ENCODE assay signal across 1 cellular context in genomic region chr1:155687705-155688317, GRCh38.
TF ChIP-seq lines count a peak whose summit lies in the region.

No MANE protein-coding gene starts in this region.

TF ChIP-seq in GM12878, 131 proteins besides CTCF, POLR2A, EP300 and RAD21:
- TF ChIP-seq, protein P1, sequence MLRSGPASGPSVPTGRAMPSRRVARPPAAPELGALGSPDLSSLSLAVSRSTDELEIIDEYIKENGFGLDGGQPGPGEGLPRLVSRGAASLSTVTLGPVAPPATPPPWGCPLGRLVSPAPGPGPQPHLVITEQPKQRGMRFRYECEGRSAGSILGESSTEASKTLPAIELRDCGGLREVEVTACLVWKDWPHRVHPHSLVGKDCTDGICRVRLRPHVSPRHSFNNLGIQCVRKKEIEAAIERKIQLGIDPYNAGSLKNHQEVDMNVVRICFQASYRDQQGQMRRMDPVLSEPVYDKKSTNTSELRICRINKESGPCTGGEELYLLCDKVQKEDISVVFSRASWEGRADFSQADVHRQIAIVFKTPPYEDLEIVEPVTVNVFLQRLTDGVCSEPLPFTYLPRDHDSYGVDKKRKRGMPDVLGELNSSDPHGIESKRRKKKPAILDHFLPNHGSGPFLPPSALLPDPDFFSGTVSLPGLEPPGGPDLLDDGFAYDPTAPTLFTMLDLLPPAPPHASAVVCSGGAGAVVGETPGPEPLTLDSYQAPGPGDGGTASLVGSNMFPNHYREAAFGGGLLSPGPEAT (IDR thresholded peaks at IDR 0.05; ENCODE audit: low read depth), result peak; percentile 74
- TF ChIP-seq, protein P2, sequence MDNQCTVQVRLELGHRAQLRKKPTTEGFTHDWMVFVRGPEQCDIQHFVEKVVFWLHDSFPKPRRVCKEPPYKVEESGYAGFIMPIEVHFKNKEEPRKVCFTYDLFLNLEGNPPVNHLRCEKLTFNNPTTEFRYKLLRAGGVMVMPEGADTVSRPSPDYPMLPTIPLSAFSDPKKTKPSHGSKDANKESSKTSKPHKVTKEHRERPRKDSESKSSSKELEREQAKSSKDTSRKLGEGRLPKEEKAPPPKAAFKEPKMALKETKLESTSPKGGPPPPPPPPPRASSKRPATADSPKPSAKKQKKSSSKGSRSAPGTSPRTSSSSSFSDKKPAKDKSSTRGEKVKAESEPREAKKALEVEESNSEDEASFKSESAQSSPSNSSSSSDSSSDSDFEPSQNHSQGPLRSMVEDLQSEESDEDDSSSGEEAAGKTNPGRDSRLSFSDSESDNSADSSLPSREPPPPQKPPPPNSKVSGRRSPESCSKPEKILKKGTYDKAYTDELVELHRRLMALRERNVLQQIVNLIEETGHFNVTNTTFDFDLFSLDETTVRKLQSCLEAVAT (IDR thresholded peaks at IDR 0.05), result 0 out of 2 replicates have a peak, but pooled peaks have one; percentile 9
- TF ChIP-seq PML (IDR thresholded peaks at IDR 0.05; ENCODE audit: low read length) (peak; percentile 34; the same call in 1 of the 2 replicates), GATAD2B (conservative IDR thresholded peaks at IDR 0.05; ENCODE audit: low read depth) (peak; percentile 16; the same call in 1 of the 2 replicates)
